8 cellular contexts compared by ENCODE assay signal in the genomic region with DNA sequence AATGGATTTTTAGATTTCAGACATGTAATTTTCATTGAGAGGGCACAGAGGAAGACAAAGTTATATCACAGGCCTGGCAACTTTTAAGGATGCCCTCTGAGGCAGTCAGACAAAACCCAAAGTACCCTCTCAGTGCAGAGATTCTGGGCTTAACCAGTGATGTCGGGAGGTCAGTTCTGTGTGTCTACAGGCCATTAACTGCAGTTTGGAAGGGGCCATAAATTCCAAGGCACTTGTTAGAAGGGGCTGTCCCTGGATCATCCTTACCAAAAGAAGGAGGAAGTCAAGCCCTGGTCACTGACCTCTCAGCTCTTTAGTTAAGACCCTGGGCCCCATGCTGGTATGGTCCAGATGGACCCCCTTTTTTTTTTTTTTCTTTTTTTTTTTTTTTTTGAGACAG.
DNase-seq lines count a peak whose midpoint lies in the region; TF ChIP-seq lines count a peak whose summit lies in the region.

No MANE protein-coding gene starts in this region.

- H3K79me1 ChIP-seq in trophoblast cell (ENCODE audit: low read length) = peaks cover 14% of the 10 kb centered on the region

- H3K4me3 ChIP-seq in brain microvascular endothelial cell (ENCODE audit: low read depth, low read length) (no peak overlapping the region), mucosa of rectum (ENCODE audit: low read length in 2 of 2) (no peak overlapping the region), tibial artery (no peak overlapping the region), trophoblast cell (ENCODE audit: low read depth, low read length) (no peak overlapping the region)

- H3K9me3 Mint-ChIP-seq in activated T-cell treated with anti-CD3 and anti-CD28 coated beads, Interleukin-2, amount 50 U/mL, for 24 hours = no peaks in the 10 kb centered on the region

- H2BK120ac ChIP-seq in trophoblast cell (ENCODE audit: insufficient read depth, low read length, poor library complexity) = no peak overlapping the region

- H3K27ac ChIP-seq in brain microvascular endothelial cell (peak overlapping the region; percentile 98), mucosa of rectum (ENCODE audit: low read depth in 2 of 2, low read length in 2 of 2) (peak overlapping the region; percentile 73 to 77), tibial artery (peak overlapping the region; percentile 90 to 99), trophoblast cell (ENCODE audit: low read depth, low read length) (no peak overlapping the region)

- no peaks in the 10 kb centered on the region for H3K9me3 ChIP-seq in mucosa of rectum (ENCODE audit: control insufficient read depth in 2 of 2, low read length in 2 of 2)
- H3K9me3 ChIP-seq in tibial artery = no peaks in the 10 kb centered on the region
- H3K9me3 ChIP-seq in trophoblast cell (ENCODE audit: insufficient read depth, low read depth, low read length) = no peaks in the 10 kb centered on the region

- peaks cover 5 to 38% of the 10 kb centered on the region in 2 donors for H3K4me1 ChIP-seq in mucosa of rectum (ENCODE audit: control insufficient read depth in 2 of 2, insufficient read depth in 2 of 2, low read length in 2 of 2)
- peaks cover 0 to 49% (median 44%) of the 10 kb centered on the region in 4 donors for H3K4me1 ChIP-seq in tibial artery
- H3K4me1 ChIP-seq in trophoblast cell (ENCODE audit: control insufficient read depth in 1 of 2, insufficient read depth in 2 of 2, low read length in 2 of 2) = peaks cover 8 to 12% of the 10 kb centered on the region in 2 experiments

- no peak overlapping the region for H2AK5ac ChIP-seq in trophoblast cell (ENCODE audit: low read length)

- H3K36me3 Mint-ChIP-seq in activated T-cell treated with anti-CD3 and anti-CD28 coated beads, Interleukin-2, amount 50 U/mL, for 24 hours (ENCODE audit: low read depth) = peaks cover 5% of the 10 kb centered on the region

- no peak overlapping the region for H3K14ac ChIP-seq in trophoblast cell (ENCODE audit: low read length)

- no peaks in the 10 kb centered on the region for H3K27me3 ChIP-seq in brain microvascular endothelial cell (replicated peaks)
- no peaks in the 10 kb centered on the region for H3K27me3 ChIP-seq in mucosa of rectum (ENCODE audit: control insufficient read depth in 2 of 2, insufficient read depth in 2 of 2, low read length in 2 of 2)
- no peaks in the 10 kb centered on the region for H3K27me3 ChIP-seq in tibial artery
- H3K27me3 ChIP-seq in trophoblast cell (ENCODE audit: insufficient read depth, low read length) = no peaks in the 10 kb centered on the region

- TF ChIP-seq CTCF in brain microvascular endothelial cell (IDR thresholded peaks at IDR 0.05; ENCODE audit: low read depth, low read length, missing control alignments) (no peak), tibial artery (IDR thresholded peaks at IDR 0.05) (no peak)

- no peaks in the 10 kb centered on the region for H3K27me3 Mint-ChIP-seq in activated T-cell treated with anti-CD3 and anti-CD28 coated beads, Interleukin-2, amount 50 U/mL, for 24 hours

- H3K4me3 Mint-ChIP-seq in activated T-cell treated with anti-CD3 and anti-CD28 coated beads, Interleukin-2, amount 50 U/mL, for 24 hours = no peak overlapping the region

- H4K12ac ChIP-seq in trophoblast cell (ENCODE audit: low read depth, low read length) = no peak overlapping the region

- intact Hi-C loops in tibial artery (cut with DNase I; ENCODE audit: low total_unique reads) = no loop called here

- H3K4me2 ChIP-seq in trophoblast cell (ENCODE audit: low read length) = no peak overlapping the region

- no peak overlapping the region for H4K91ac ChIP-seq in trophoblast cell (ENCODE audit: low read depth, low read length)

- WGBS in trophoblast cell (ENCODE audit: extremely low coverage, insufficient coverage, insufficient read length) = no CpG with 5 or more reads among the region's 1 CpG

- H2AFZ ChIP-seq in trophoblast cell (ENCODE audit: insufficient read depth, low read length, poor library complexity) = no peak overlapping the region

- no peak overlapping the region for H3K23ac ChIP-seq in trophoblast cell (ENCODE audit: low read length)

- no peak overlapping the region for H3K9ac ChIP-seq in mucosa of rectum (ENCODE audit: low read depth in 1 of 2, low read length in 2 of 2)
- no peak overlapping the region for H3K9ac ChIP-seq in trophoblast cell (ENCODE audit: low read length)

- peak overlapping the region; percentile 92 for H3K27ac Mint-ChIP-seq in activated T-cell treated with anti-CD3 and anti-CD28 coated beads, Interleukin-2, amount 50 U/mL, for 24 hours

- no peak overlapping the region for H2BK5ac ChIP-seq in trophoblast cell (ENCODE audit: low read depth, low read length, poor library complexity)

- H3K4me1 Mint-ChIP-seq in activated T-cell treated with anti-CD3 and anti-CD28 coated beads, Interleukin-2, amount 50 U/mL, for 24 hours (ENCODE audit: low read depth) = peaks cover 52% of the 10 kb centered on the region

- H2BK12ac ChIP-seq in trophoblast cell (ENCODE audit: low read length) = no peak overlapping the region

- DNase-seq in activated T-cell treated with anti-CD3 and anti-CD28 coated beads, Interleukin-2, amount 50 U/mL, for 24 hours = no peak
- DNase-seq in activated T-cell treated with anti-CD3 and anti-CD28 coated beads, Interleukin-2, amount 50 U/mL, for 1 hour = no peak
- DNase-seq in brain microvascular endothelial cell (no peak), tibial artery (no peak), trophoblast cell (no peak), GDM1 (lab: John Stamatoyannopoulos, UW) (no peak), COR-L47 (lab: John Stamatoyannopoulos, UW) (no peak)

- peaks cover 12% of the 10 kb centered on the region for H3K79me2 ChIP-seq in trophoblast cell (ENCODE audit: control insufficient read depth, insufficient read depth, low read length, poor library complexity)

- H3K36me3 ChIP-seq in brain microvascular endothelial cell (replicated peaks) (no peaks in the 10 kb centered on the region), mucosa of rectum (ENCODE audit: control insufficient read depth in 2 of 2, insufficient read depth in 2 of 2, low read length in 2 of 2) (no peaks in the 10 kb centered on the region), tibial artery (no peaks in the 10 kb centered on the region), trophoblast cell (ENCODE audit: control insufficient read depth in 1 of 2, insufficient read depth in 2 of 2, low read length in 2 of 2) (no peaks in the 10 kb centered on the region)

- no peak overlapping the region for H3K4ac ChIP-seq in trophoblast cell (ENCODE audit: low read depth, low read length)

- H3K18ac ChIP-seq in trophoblast cell (ENCODE audit: low read length) = no peak overlapping the region

- H4K8ac ChIP-seq in trophoblast cell (ENCODE audit: low read depth, low read length) = no peak overlapping the region

- in situ Hi-C loops in brain microvascular endothelial cell (cut with HindIII; ENCODE audit: low pct_ligation_motif_present, low sequenced_read_pairs) = no loop called here
